1 cellular context compared by ENCODE assay signal in the genomic region with DNA sequence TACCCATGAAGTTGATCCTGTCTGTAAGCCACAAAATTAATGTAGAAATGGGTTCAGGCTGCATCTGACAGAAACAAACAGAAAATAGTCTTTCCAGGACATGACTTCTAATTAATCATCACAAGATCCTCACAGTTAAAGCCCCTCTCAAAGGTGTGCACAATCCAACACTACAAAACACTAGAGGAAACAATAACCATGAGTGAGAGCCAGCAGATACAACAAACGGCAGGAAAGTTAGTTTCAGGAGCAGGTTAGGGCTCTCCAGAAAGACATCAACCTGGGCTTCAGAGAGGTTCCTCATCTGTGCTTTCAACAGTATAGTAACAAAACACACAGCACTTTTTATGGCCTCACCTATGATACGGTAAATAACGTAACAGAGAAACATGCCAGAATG.
TF ChIP-seq lines count a peak whose summit lies in the region.

No MANE protein-coding gene starts in this region.

TF ChIP-seq in K562, 482 proteins besides CTCF, POLR2A, EP300 and RAD21:
- peak; percentile 96 for TF ChIP-seq ZNF41 (CRISPR knock-in tag; conservative IDR thresholded peaks at IDR 0.05)
- TF ChIP-seq AFF1 (IDR thresholded peaks at IDR 0.05; ENCODE audit: low read depth in 1 of 2, partially characterized antibody in 2 of 2) = no peak
